In the genomic region with DNA sequence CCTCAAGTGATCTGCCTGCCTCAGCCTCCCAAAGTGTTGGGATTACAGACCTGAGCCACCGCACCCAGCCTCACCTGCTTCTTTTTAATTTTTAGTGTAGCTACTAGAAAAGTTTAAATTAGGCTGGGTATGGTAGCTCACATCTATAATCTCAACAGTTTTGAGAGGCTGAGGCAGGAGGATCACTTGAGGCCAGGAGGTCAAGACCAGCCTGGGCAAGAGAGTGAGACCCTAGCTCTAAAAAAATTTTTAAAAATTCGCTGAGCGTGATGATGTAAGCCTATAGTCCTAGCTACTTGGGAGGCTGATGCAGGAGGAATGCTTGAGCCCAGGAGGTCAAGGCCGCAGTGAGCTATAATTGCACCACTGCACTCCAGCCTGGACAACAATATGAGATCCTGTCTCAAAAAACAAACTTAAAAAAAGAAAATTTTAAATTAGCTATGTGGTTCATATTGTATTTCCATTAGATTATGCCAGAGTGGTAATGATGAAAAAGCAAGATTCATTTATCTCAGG, we compare ENCODE assay signal across 27 cellular contexts.
"Had no signal": no experiment of that assay in that cellular context is flagged by ENCODE, and none has a peak within 500 bp of the region (broad histone marks: within the 10 kb centered on the region; RNA-seq: fewer than 3 reads in every experiment).

No MANE protein-coding gene starts in this region.

- DNase-seq: activated CD4-positive, alpha-beta memory T cell treated with anti-CD3 and anti-CD28 coated beads, Interleukin-2, amount 10 ng/mL, durations not matched to agents 7 days and 5 days; activated CD4-positive, alpha-beta T cell treated with anti-CD3 and anti-CD28 coated beads, Interleukin-2, amount 10 ng/mL, durations not matched to agents 7 days and 5 days; activated CD4-positive, CD25-positive, alpha-beta regulatory T cell; activated gamma-delta T cell; activated naive CD4-positive, alpha-beta T cell treated with anti-CD3 and anti-CD28 coated beads for 36 hours; activated T-cell treated with anti-CD3 and anti-CD28 coated beads for 4 hours; activated T-cell treated with anti-CD3 and anti-CD28 coated beads, Interleukin-2, amount 50 U/mL, for 48 hours; amygdala; cerebellar nuclear complex; KBM-7; MV-4-11; NCI-H1092 treated with DMSO at 0.1 percent for 48 hours; NCI-H1417 treated with DMSO at 0.1 percent for 48 hours; NCI-H1694; NCI-H2029 treated with DMSO at 0.1 percent for 48 hours; NCI-H345; NCI-H510A; NCI-H526 treated with DMSO at 0.1 percent for 48 hours; NCI-H82; NK-92 treated with Interleukin-12 subunit alpha and Interleukin-12 subunit beta, amount 100 ng/mL, for 24 hours; PC-9; SHP77 treated with DMSO at 0.1 percent for 48 hours; T-cell had no signal

- H3K4me2 ChIP-seq: PC-9 had no signal

- H3K27ac Mint-ChIP-seq: activated CD4-positive, alpha-beta memory T cell treated with anti-CD3 and anti-CD28 coated beads, Interleukin-2, amount 10 ng/mL, durations not matched to agents 7 days and 5 days; activated CD4-positive, alpha-beta T cell treated with anti-CD3 and anti-CD28 coated beads, Interleukin-2, amount 10 ng/mL, durations not matched to agents 7 days and 5 days; activated naive CD4-positive, alpha-beta T cell treated with anti-CD3 and anti-CD28 coated beads for 36 hours; activated naive CD8-positive, alpha-beta T cell; activated T-helper 17 cell treated with anti-CD3 and anti-CD28 coated beads, Interleukin-2, amount 50 U/mL, for 72 hours; T-cell had no signal

- H3K9me3 Mint-ChIP-seq: activated CD4-positive, alpha-beta memory T cell treated with anti-CD3 and anti-CD28 coated beads, Interleukin-2, amount 10 ng/mL, durations not matched to agents 7 days and 5 days; activated CD4-positive, alpha-beta T cell treated with anti-CD3 and anti-CD28 coated beads, Interleukin-2, amount 10 ng/mL, durations not matched to agents 7 days and 5 days; activated naive CD4-positive, alpha-beta T cell treated with anti-CD3 and anti-CD28 coated beads for 36 hours; activated T-helper 17 cell treated with anti-CD3 and anti-CD28 coated beads, Interleukin-2, amount 50 U/mL, for 72 hours; T-cell had no signal

- H2AFZ ChIP-seq: PC-9 had no signal

- H3K4me3 ChIP-seq: cardiac muscle cell, PC-9 had no signal

- H3K4me3 Mint-ChIP-seq: activated CD4-positive, alpha-beta memory T cell treated with anti-CD3 and anti-CD28 coated beads, Interleukin-2, amount 10 ng/mL, durations not matched to agents 7 days and 5 days; activated CD4-positive, alpha-beta T cell treated with anti-CD3 and anti-CD28 coated beads, Interleukin-2, amount 10 ng/mL, durations not matched to agents 7 days and 5 days; activated naive CD4-positive, alpha-beta T cell treated with anti-CD3 and anti-CD28 coated beads for 36 hours; activated naive CD8-positive, alpha-beta T cell; activated T-helper 17 cell treated with anti-CD3 and anti-CD28 coated beads, Interleukin-2, amount 50 U/mL, for 72 hours; T-cell had no signal

- H3K27ac ChIP-seq: cardiac muscle cell, PC-9 had no signal

- H3K27me3 ChIP-seq: brain microvascular endothelial cell, cardiac muscle cell had no signal

- H3K27me3 Mint-ChIP-seq: activated CD4-positive, alpha-beta memory T cell treated with anti-CD3 and anti-CD28 coated beads, Interleukin-2, amount 10 ng/mL, durations not matched to agents 7 days and 5 days; activated CD4-positive, alpha-beta T cell treated with anti-CD3 and anti-CD28 coated beads, Interleukin-2, amount 10 ng/mL, durations not matched to agents 7 days and 5 days; activated naive CD8-positive, alpha-beta T cell; activated T-helper 17 cell treated with anti-CD3 and anti-CD28 coated beads, Interleukin-2, amount 50 U/mL, for 72 hours; T-cell had no signal
